In genomic region chr9:5493597-5494511, GRCh38 we compare ENCODE assay signal across 8 cellular contexts. TPM values are rescaled to one million over a fixed set of nuclear protein-coding genes. Genes with fewer than 3 reads are reported as not detected.
A peak's percentile ranks its signal among the peaks of the same experiment; 100 is the strongest.
DNase-seq lines count a peak whose midpoint lies in the region; ATAC-seq and TF ChIP-seq lines count a peak whose summit lies in the region.

No MANE protein-coding gene starts in this region.

- peak overlapping the region; percentile 42; the same call in 1 of the 2 replicates for H3K4me3 ChIP-seq in GM08714 (ENCODE audit: low read length)
- no peak overlapping the region for H3K4me3 ChIP-seq in kidney epithelial cell (ENCODE audit: low read depth, low read length)

- no peaks in the 10 kb centered on the region for H3K27me3 Mint-ChIP-seq in activated CD4-positive, alpha-beta memory T cell treated with anti-CD3 and anti-CD28 coated beads, Interleukin-2, amount 10 ng/mL, durations not matched to agents 7 days and 5 days

- no peaks in the 10 kb centered on the region for H3K27me3 ChIP-seq in kidney epithelial cell (ENCODE audit: control insufficient read depth, insufficient read depth, low read length)

- H3K27ac Mint-ChIP-seq in activated CD4-positive, alpha-beta memory T cell treated with anti-CD3 and anti-CD28 coated beads, Interleukin-2, amount 10 ng/mL, durations not matched to agents 7 days and 5 days, result peak overlapping the region; percentile 64

- peaks cover 20% of the 10 kb centered on the region for H3K4me1 Mint-ChIP-seq in activated CD4-positive, alpha-beta memory T cell treated with anti-CD3 and anti-CD28 coated beads, Interleukin-2, amount 10 ng/mL, durations not matched to agents 7 days and 5 days

- POLR2A ChIA-PET in activated CD4-positive, alpha-beta memory T cell treated with anti-CD3 and anti-CD28 coated beads, Interleukin-2, amount 10 ng/mL, durations not matched to agents 7 days and 5 days (lab: Charles Lee), result interaction anchor here (0.6 to 2.6 kb wide), 11 partner anchors 13 to 741 kb away, joined by 3 to 16 read pairs (median 4); partner anchors contain the start of genes CD274, PDCD1LG2 and PLGRKT

- H3K36me3 Mint-ChIP-seq in activated CD4-positive, alpha-beta memory T cell treated with anti-CD3 and anti-CD28 coated beads, Interleukin-2, amount 10 ng/mL, durations not matched to agents 7 days and 5 days (ENCODE audit: low read depth), result peaks cover 14% of the 10 kb centered on the region

- DNase-seq in activated CD4-positive, alpha-beta memory T cell treated with anti-CD3 and anti-CD28 coated beads, Interleukin-2, amount 10 ng/mL, durations not matched to agents 7 days and 5 days, result peak; percentile 38
- DNase-seq in kidney epithelial cell (ENCODE audit: low read depth), result peak; percentile 57
- DNase-seq in middle frontal gyrus (ENCODE audit: extremely low spot score, low spot score), result no peak
- no peak for DNase-seq in activated CD4-positive, CD25-positive, alpha-beta regulatory T cell treated with anti-CD3 and anti-CD28 coated beads, Interleukin-2, amount 50 U/mL, for 72 hours
- no peak for DNase-seq in NK-92 (lab: John Stamatoyannopoulos, UW; ENCODE audit: unreplicated experiment)

- H3K9me3 Mint-ChIP-seq in activated CD4-positive, alpha-beta memory T cell treated with anti-CD3 and anti-CD28 coated beads, Interleukin-2, amount 10 ng/mL, durations not matched to agents 7 days and 5 days, result peaks cover 6% of the 10 kb centered on the region

- CTCF ChIA-PET in activated CD4-positive, alpha-beta memory T cell treated with anti-CD3 and anti-CD28 coated beads, Interleukin-2, amount 10 ng/mL, durations not matched to agents 7 days and 5 days (lab: Charles Lee), result interaction anchor here (0.6 to 1.9 kb wide), 9 partner anchors 11 to 627 kb away, joined by 3 to 12 read pairs (median 3); partner anchors contain the start of genes CD274 and PDCD1LG2

- H3K36me3 ChIP-seq in kidney epithelial cell (ENCODE audit: control insufficient read depth, insufficient read depth, low read length), result no peaks in the 10 kb centered on the region

- H3K4me3 Mint-ChIP-seq in activated CD4-positive, alpha-beta memory T cell treated with anti-CD3 and anti-CD28 coated beads, Interleukin-2, amount 10 ng/mL, durations not matched to agents 7 days and 5 days, result no peak overlapping the region

- no peak for TF ChIP-seq CTCF in kidney epithelial cell (IDR thresholded peaks at IDR 0.05; ENCODE audit: insufficient read depth, low read length, poor library complexity, severe bottlenecking)

- peak; percentile 74 for ATAC-seq in GM21367 (IDR thresholded peaks at IDR 0.05; ENCODE audit: unreplicated experiment)
- ATAC-seq in HG03520 (IDR thresholded peaks at IDR 0.05; ENCODE audit: unreplicated experiment), result peak; percentile 89

RNA-seq across cellular contexts. Expression of gene PDCD1LG2, which starts 16.5 kb away (rescaled TPM):
- total RNA-seq in activated CD4-positive, alpha-beta memory T cell treated with anti-CD3 and anti-CD28 coated beads, Interleukin-2, amount 10 ng/mL, durations not matched to agents 7 days and 5 days, result 1 to 10 TPM; 4.1 to 4.8 TPM
- 1.8 and 3.2 TPM in 2 replicates for total RNA-seq in kidney epithelial cell

RNA-seq across cellular contexts. Expression of gene CD274, which starts 43.5 kb away (rescaled TPM):
- total RNA-seq in activated CD4-positive, alpha-beta memory T cell treated with anti-CD3 and anti-CD28 coated beads, Interleukin-2, amount 10 ng/mL, durations not matched to agents 7 days and 5 days, result 10 to 100 TPM; 12.4 to 12.6 TPM
- total RNA-seq in kidney epithelial cell, result 6.6 and 7.7 TPM in 2 replicates

RNA-seq across cellular contexts. Expression of gene PLGRKT, which starts 56.1 kb away (rescaled TPM):
- total RNA-seq in activated CD4-positive, alpha-beta memory T cell treated with anti-CD3 and anti-CD28 coated beads, Interleukin-2, amount 10 ng/mL, durations not matched to agents 7 days and 5 days, result 10 to 100 TPM; 32.0 TPM
- total RNA-seq in kidney epithelial cell, result 28.5 and 39.2 TPM in 2 replicates

Comparison
In these comparisons a context has a peak if more than half of its experiments do, and no peak if none do; other contexts are left out.
1. DNase-seq: peak in activated CD4-positive, alpha-beta memory T cell treated with anti-CD3 and anti-CD28 coated beads, Interleukin-2, amount 10 ng/mL, durations not matched to agents 7 days and 5 days (single experiment) and kidney epithelial cell (single experiment); none in middle frontal gyrus (single experiment), activated CD4-positive, CD25-positive, alpha-beta regulatory T cell treated with anti-CD3 and anti-CD28 coated beads, Interleukin-2, amount 50 U/mL, for 72 hours (single experiment) and NK-92 (single experiment).